Comparison of ENCODE assay signal across 8 cellular contexts in genomic region chr1:39490596-39491145, GRCh38. TPM values are rescaled to one million over a fixed set of nuclear protein-coding genes. Genes with fewer than 3 reads are reported as not detected.
A peak's percentile ranks its signal among the peaks of the same experiment; 100 is the strongest.
DNase-seq lines count a peak whose midpoint lies in the region; ATAC-seq, FAIRE-seq and TF ChIP-seq lines count a peak whose summit lies in the region.

No MANE protein-coding gene starts in this region.

- H4K20me1 ChIP-seq in hepatocyte (ENCODE audit: insufficient read depth, poor library complexity, severe bottlenecking): no peaks in the 10 kb centered on the region

- H3K9me3 ChIP-seq in hepatocyte (ENCODE audit: low read depth) (no peaks in the 10 kb centered on the region), small intestine (ENCODE audit: control insufficient read depth, low read depth) (no peaks in the 10 kb centered on the region)

- FAIRE-seq in small intestine (lab: Jason Lieb, UNC): no peak

- H3K4me1 ChIP-seq in hepatocyte (ENCODE audit: insufficient read depth) (no peaks in the 10 kb centered on the region), small intestine (ENCODE audit: control insufficient read depth in 2 of 2, insufficient read depth in 1 of 2, low read depth in 1 of 2, low read length in 1 of 2) (no peaks in the 10 kb centered on the region)

- no peak overlapping the region for H3K27ac ChIP-seq in hepatocyte
- no peak overlapping the region for H3K27ac ChIP-seq in small intestine (ENCODE audit: low read depth in 1 of 2, low read length in 1 of 2)

- no peaks in the 10 kb centered on the region for H3K9me2 ChIP-seq in hepatocyte (replicated peaks; ENCODE audit: insufficient read depth)

- peak overlapping the region; percentile 17 to 73 (median 60) for H3K4me3 Mint-ChIP-seq in IgD-negative memory B cell
- peak overlapping the region; percentile 55 for H3K4me3 Mint-ChIP-seq in activated T-helper 17 cell treated with anti-CD3 and anti-CD28 coated beads, Interleukin-2, amount 50 U/mL, for 72 hours

- H3K27me3 ChIP-seq in hepatocyte (peaks cover 29% of the 10 kb centered on the region), small intestine (ENCODE audit: control insufficient read depth in 2 of 2, insufficient read depth in 2 of 2, low read length in 2 of 2) (peaks cover 0 to 6% of the 10 kb centered on the region in 2 donors)

- no peaks in the 10 kb centered on the region for H3K79me2 ChIP-seq in hepatocyte

- H3K36me3 ChIP-seq in hepatocyte (replicated peaks; ENCODE audit: insufficient read depth, low read depth) (no peaks in the 10 kb centered on the region), small intestine (ENCODE audit: control insufficient read depth in 2 of 2, insufficient read depth in 2 of 2, low read length in 2 of 2) (peaks cover 0 to under 1% of the 10 kb centered on the region in 2 donors)

- WGBS in hepatocyte (ENCODE audit: low lambda C conversion rate, missing lambda C conversion rate): 13% methylated on average over 28 of the region's 32 CpGs
- WGBS in small intestine, 3 donors: 9 to 14% (median 10%) methylated on average over 31 to 32 of the region's 32 CpGs

- H3K36me3 Mint-ChIP-seq in IgD-negative memory B cell: no peaks in the 10 kb centered on the region
- peaks cover 16% of the 10 kb centered on the region for H3K36me3 Mint-ChIP-seq in activated T-helper 17 cell treated with anti-CD3 and anti-CD28 coated beads, Interleukin-2, amount 50 U/mL, for 72 hours (ENCODE audit: low read depth)

- peaks cover 0 to 5% (median 3%) of the 10 kb centered on the region in 3 donors for H3K4me1 Mint-ChIP-seq in IgD-negative memory B cell
- H3K4me1 Mint-ChIP-seq in activated T-helper 17 cell treated with anti-CD3 and anti-CD28 coated beads, Interleukin-2, amount 50 U/mL, for 72 hours: peaks cover 4% of the 10 kb centered on the region

- ATAC-seq in activated T-helper 17 cell treated with anti-CD3 and anti-CD28 coated beads, Interleukin-2, amount 50 U/mL, for 72 hours (replicated peaks): peak; percentile 16

- peak overlapping the region in 2 of 3 donors; percentile 51 to 69 for H3K27ac Mint-ChIP-seq in IgD-negative memory B cell
- H3K27ac Mint-ChIP-seq in activated T-helper 17 cell treated with anti-CD3 and anti-CD28 coated beads, Interleukin-2, amount 50 U/mL, for 72 hours: no peak overlapping the region

- peak; percentile 9 for DNase-seq in SHP77 (lab: John Stamatoyannopoulos, UW)
- no peak for DNase-seq in SHP77 treated with DMSO at 0.1 percent for 48 hours (lab: John Stamatoyannopoulos, UW)
- DNase-seq in hepatocyte (ENCODE audit: low spot score): no peak
- peak; percentile 10 for DNase-seq in small intestine
- no peak for DNase-seq in SKM-1 treated with dmso at 0.1 percent for 144 hours (lab: John Stamatoyannopoulos, UW; ENCODE audit: unreplicated experiment)
- no peak for DNase-seq in NCI-H526 treated with DMSO at 0.1 percent for 48 hours (lab: John Stamatoyannopoulos, UW)

- no peak for TF ChIP-seq CTCF in hepatocyte (IDR thresholded peaks at IDR 0.05; ENCODE audit: poor library complexity)

- H2AFZ ChIP-seq in hepatocyte: peak overlapping the region; percentile 15

- H3K9me3 Mint-ChIP-seq in IgD-negative memory B cell: no peaks in the 10 kb centered on the region
- H3K9me3 Mint-ChIP-seq in activated T-helper 17 cell treated with anti-CD3 and anti-CD28 coated beads, Interleukin-2, amount 50 U/mL, for 72 hours: no peaks in the 10 kb centered on the region

- H3K4me2 ChIP-seq in hepatocyte: peak overlapping the region; percentile 92

- H3K4me3 ChIP-seq in hepatocyte: peak overlapping the region; percentile 33
- peak overlapping the region in 1 of 2 donors; percentile 44 for H3K4me3 ChIP-seq in small intestine (ENCODE audit: low read depth in 1 of 2, low read length in 2 of 2)

- H3K27me3 Mint-ChIP-seq in IgD-negative memory B cell: peaks cover 7% of the 10 kb centered on the region
- peaks cover 12% of the 10 kb centered on the region for H3K27me3 Mint-ChIP-seq in activated T-helper 17 cell treated with anti-CD3 and anti-CD28 coated beads, Interleukin-2, amount 50 U/mL, for 72 hours

RNA-seq across cellular contexts. Expression of gene BMP8A, which starts 0.8 kb away (rescaled TPM):
- polyA plus RNA-seq in IgD-negative memory B cell (0.21 TPM), hepatocyte (0.91 and 1.2 TPM in 2 replicates), small intestine (under 1 TPM in 2 of 3 donors, not detected in 1; 0.37 to 0.45 TPM)
- under 1 TPM in 1 of 2 donors, not detected in 1; 0.30 TPM for total RNA-seq in activated T-helper 17 cell treated with anti-CD3 and anti-CD28 coated beads, Interleukin-2, amount 50 U/mL, for 72 hours
- total RNA-seq in hepatocyte: 1.4 and 2.8 TPM in 2 replicates

Comparison
In these comparisons a context has a peak if more than half of its experiments do, and no peak if none do; other contexts are left out.
1. DNase-seq: peak in SHP77 (2 of 2) and small intestine (single experiment); none in SHP77 treated with DMSO at 0.1 percent for 48 hours (single experiment), hepatocyte (single experiment), SKM-1 treated with dmso at 0.1 percent for 144 hours (single experiment) and NCI-H526 treated with DMSO at 0.1 percent for 48 hours (single experiment).